In genomic region chr1:48039088-48040049, GRCh38 we compare ENCODE assay signal across 11 cellular contexts. TPM values are rescaled to one million over a fixed set of nuclear protein-coding genes. Genes with fewer than 3 reads are reported as not detected.
A peak's percentile ranks its signal among the peaks of the same experiment; 100 is the strongest.
DNase-seq lines count a peak whose midpoint lies in the region; ATAC-seq and TF ChIP-seq lines count a peak whose summit lies in the region.
"Had no signal": no experiment of that assay in that cellular context is flagged by ENCODE, and none has a peak within 500 bp of the region (broad histone marks: within the 10 kb centered on the region; RNA-seq: fewer than 3 reads in every experiment).

No MANE protein-coding gene starts in this region.

- 33% methylated on average over 12 of the region's 12 CpGs for WGBS in right cardiac atrium

- no peaks in the 10 kb centered on the region for H3K4me1 Mint-ChIP-seq in activated CD4-positive, alpha-beta T cell treated with anti-CD3 and anti-CD28 coated beads, Interleukin-2, amount 10 ng/mL, durations not matched to agents 7 days and 5 days

- POLR2A ChIA-PET in activated CD4-positive, alpha-beta T cell treated with anti-CD3 and anti-CD28 coated beads, Interleukin-2, amount 10 ng/mL, durations not matched to agents 7 days and 5 days (lab: Charles Lee), result no interaction called here

- no peaks in the 10 kb centered on the region for H3K79me2 ChIP-seq in osteoblast (ENCODE audit: insufficient read depth, low read length)

- no peak overlapping the region for H3K27ac ChIP-seq in right cardiac atrium (ENCODE audit: low read length)
- no peak overlapping the region for H3K27ac ChIP-seq in Peyer's patch
- no peak overlapping the region for H3K27ac ChIP-seq in osteoblast (ENCODE audit: low read depth, low read length)

- peak; percentile 0 for DNase-seq in COR-L47 (lab: John Stamatoyannopoulos, UW)
- peak; percentile 75 for DNase-seq in NCI-H2171 treated with DMSO at 0.1 percent for 48 hours (lab: John Stamatoyannopoulos, UW)
- DNase-seq in right cardiac atrium, result peak in 2 of 3 donors; percentile 14 to 48
- no peak for DNase-seq in Peyer's patch
- DNase-seq in osteoblast (ENCODE audit: insufficient read length, low spot score, missing footprints), result no peak
- DNase-seq in NCI-H748 (lab: John Stamatoyannopoulos, UW; ENCODE audit: unreplicated experiment), result no peak
- no peak for DNase-seq in activated CD4-positive, alpha-beta T cell treated with anti-CD3 and anti-CD28 coated beads, Interleukin-2, amount 10 ng/mL, durations not matched to agents 7 days and 5 days
- DNase-seq: activated CD4-positive, CD25-positive, alpha-beta regulatory T cell treated with anti-CD3 and anti-CD28 coated beads, Interleukin-2, amount 50 U/mL, for 72 hours; Caco-2 had no signal

- CTCF ChIA-PET in activated CD4-positive, alpha-beta T cell treated with anti-CD3 and anti-CD28 coated beads, Interleukin-2, amount 10 ng/mL, durations not matched to agents 7 days and 5 days (lab: Charles Lee), result no interaction called here

- no peaks in the 10 kb centered on the region for H3K36me3 ChIP-seq in Peyer's patch
- H3K36me3 ChIP-seq in osteoblast (ENCODE audit: insufficient read depth, low read length), result no peaks in the 10 kb centered on the region

- H3K27ac Mint-ChIP-seq in activated CD4-positive, alpha-beta T cell treated with anti-CD3 and anti-CD28 coated beads, Interleukin-2, amount 10 ng/mL, durations not matched to agents 7 days and 5 days, result no peak overlapping the region

- TF ChIP-seq CTCF in Peyer's patch (IDR thresholded peaks at IDR 0.05) (no peak), osteoblast (IDR thresholded peaks at IDR 0.05; ENCODE audit: extremely low read depth, low read depth, low read length) (no peak)

- H3K27me3 ChIP-seq in right cardiac atrium (ENCODE audit: control insufficient read depth, insufficient read depth) (no peaks in the 10 kb centered on the region), Peyer's patch (no peaks in the 10 kb centered on the region), osteoblast (ENCODE audit: insufficient read depth, low read length) (peaks cover 6% of the 10 kb centered on the region)

- no peak overlapping the region for H3K4me2 ChIP-seq in osteoblast (ENCODE audit: insufficient read depth, low read length)

- no peaks in the 10 kb centered on the region for H3K9me3 Mint-ChIP-seq in activated CD4-positive, alpha-beta T cell treated with anti-CD3 and anti-CD28 coated beads, Interleukin-2, amount 10 ng/mL, durations not matched to agents 7 days and 5 days

- H3K4me3 ChIP-seq in right cardiac atrium (ENCODE audit: low read length) (no peak overlapping the region), Peyer's patch (no peak overlapping the region), osteoblast (ENCODE audit: insufficient read depth, low read length) (no peak overlapping the region)

- H3K4me1 ChIP-seq in right cardiac atrium (ENCODE audit: control insufficient read depth, insufficient read depth, low read length) (peaks cover 16% of the 10 kb centered on the region), Peyer's patch (peaks cover 0 to 8% (median 0%) of the 10 kb centered on the region in 4 donors), osteoblast (ENCODE audit: insufficient read depth, low read length) (peaks cover 13% of the 10 kb centered on the region)
- H3K4me1 ChIP-seq: Caco-2 had no signal

- peaks cover 3% of the 10 kb centered on the region for H4K20me1 ChIP-seq in osteoblast (ENCODE audit: insufficient read depth, low read length)

- H2AFZ ChIP-seq in osteoblast (ENCODE audit: low read length), result no peak overlapping the region

- ATAC-seq in GM21423 (IDR thresholded peaks at IDR 0.05; ENCODE audit: unreplicated experiment) (peak; percentile 58), right cardiac atrium (peak; percentile 51 to 78)

- intact Hi-C loops in right cardiac atrium (cut with DNase I), result no loop called here

- no peak for TF ChIP-seq POLR2A in Peyer's patch (IDR thresholded peaks at IDR 0.05)

- H3K9me3 ChIP-seq in right cardiac atrium (ENCODE audit: control insufficient read depth, low read length) (no peaks in the 10 kb centered on the region), Peyer's patch (no peaks in the 10 kb centered on the region), osteoblast (ENCODE audit: low read depth, low read length) (no peaks in the 10 kb centered on the region)
- H3K9me3 ChIP-seq: Caco-2 had no signal

- no peaks in the 10 kb centered on the region for H3K27me3 Mint-ChIP-seq in activated CD4-positive, alpha-beta T cell treated with anti-CD3 and anti-CD28 coated beads, Interleukin-2, amount 10 ng/mL, durations not matched to agents 7 days and 5 days

- H3K36me3 Mint-ChIP-seq in activated CD4-positive, alpha-beta T cell treated with anti-CD3 and anti-CD28 coated beads, Interleukin-2, amount 10 ng/mL, durations not matched to agents 7 days and 5 days (ENCODE audit: low read depth), result no peaks in the 10 kb centered on the region

- H3K4me3 Mint-ChIP-seq in activated CD4-positive, alpha-beta T cell treated with anti-CD3 and anti-CD28 coated beads, Interleukin-2, amount 10 ng/mL, durations not matched to agents 7 days and 5 days, result no peak overlapping the region

RNA-seq across cellular contexts. Expression of gene TRABD2B, which starts 42.2 kb away (rescaled TPM):
- total RNA-seq in right cardiac atrium (10 to 100 TPM; 13.4 to 23.7 (median 18.1) TPM), Peyer's patch (1 to 10 TPM in 1 of 4 donors, under 1 TPM in 3; 0.35 to 2.5 (median 0.88) TPM), osteoblast (under 0.01 TPM in 2 replicates)
- 6.7 TPM for polyA plus RNA-seq in right cardiac atrium
- not detected for total RNA-seq in activated CD4-positive, alpha-beta T cell treated with anti-CD3 and anti-CD28 coated beads, Interleukin-2, amount 10 ng/mL, durations not matched to agents 7 days and 5 days
- total RNA-seq: endothelial cell of umbilical vein had no signal
- polyA plus RNA-seq: endothelial cell of umbilical vein had no signal

Comparison
In these comparisons a context has a peak if more than half of its experiments do, and no peak if none do; other contexts are left out.
1. DNase-seq: peak in COR-L47 (single experiment), NCI-H2171 treated with DMSO at 0.1 percent for 48 hours (single experiment) and right cardiac atrium (2 of 3); none in Peyer's patch (0 of 3), osteoblast (single experiment), NCI-H748 (single experiment) and activated CD4-positive, alpha-beta T cell treated with anti-CD3 and anti-CD28 coated beads, Interleukin-2, amount 10 ng/mL, durations not matched to agents 7 days and 5 days (single experiment).
2. RNA of gene TRABD2B, which starts 42.2 kb away (total RNA-seq): 13.4 to 23.7 TPM in right cardiac atrium; 0.35 to 2.5 TPM in Peyer's patch, under 0.01 TPM in osteoblast and not detected in activated CD4-positive, alpha-beta T cell treated with anti-CD3 and anti-CD28 coated beads, Interleukin-2, amount 10 ng/mL, durations not matched to agents 7 days and 5 days; every median in the first group is over 4 times any median in the second.